Comparison of ENCODE assay signal across 22 cellular contexts in the genomic region with DNA sequence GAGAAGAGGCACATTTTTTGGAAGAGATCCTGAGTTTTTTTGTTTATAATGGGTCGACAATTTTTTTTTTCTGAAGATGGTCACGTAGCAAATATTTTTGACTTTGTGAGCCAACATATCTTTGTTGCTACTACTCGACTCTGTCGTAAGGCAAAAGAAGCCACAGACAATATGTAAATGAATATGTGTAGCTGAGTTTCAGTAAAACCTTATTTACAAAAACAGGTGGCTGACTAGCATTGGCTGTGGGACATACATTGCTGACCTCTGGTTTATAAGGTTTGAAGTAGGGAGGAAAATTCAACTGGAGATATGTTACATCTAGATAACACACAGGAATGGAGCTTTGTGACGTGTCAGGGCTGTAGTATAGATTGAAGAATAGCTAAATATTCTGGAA. TPM values are rescaled to one million over a fixed set of nuclear protein-coding genes. Genes with fewer than 3 reads are reported as not detected.
DNase-seq lines count a peak whose midpoint lies in the region; ATAC-seq, FAIRE-seq and TF ChIP-seq lines count a peak whose summit lies in the region.
"Had no signal": no experiment of that assay in that cellular context is flagged by ENCODE, and none has a peak within 500 bp of the region (broad histone marks: within the 10 kb centered on the region; RNA-seq: fewer than 3 reads in every experiment).

No MANE protein-coding gene starts in this region.

- FAIRE-seq in K562 (lab: Jason Lieb, UNC) = no peak
- FAIRE-seq: D721Med, GM12891 had no signal

- no peaks in the 10 kb centered on the region for H3K36me3 ChIP-seq in K562 (ENCODE audit: control insufficient read depth, insufficient read depth, low read length)
- H3K36me3 ChIP-seq: BLaER1 treated with 17β-estradiol and CSF1 and Interleukin-3, amounts not matched to agents 10 nM and 100 nM had no signal

- 57% methylated on average over 5 of the region's 5 CpGs for WGBS in K562 (ENCODE audit: insufficient coverage, low coverage, missing lambda C conversion rate)

- POLR2A ChIA-PET in K562 (lab: Yijun Ruan, JAX) = interaction anchor here (2.8 kb wide), 1 partner anchor 16 kb away, joined by 9 read pairs; no protein-coding TSS in a partner anchor

- CTCF ChIA-PET in K562 (lab: Yijun Ruan, JAX; ENCODE audit: low intra/inter-chr PET ratio) = no interaction called here

- ATAC-seq in GM18867 (IDR thresholded peaks at IDR 0.05; ENCODE audit: unreplicated experiment) (peak; percentile 68), HG02798 (IDR thresholded peaks at IDR 0.05; ENCODE audit: poor library complexity, unreplicated experiment) (peak; percentile 56), K562 (no peak)
- no peak for ATAC-seq in activated CD4-positive, CD25-positive, alpha-beta regulatory T cell treated with anti-CD3 and anti-CD28 coated beads, Interleukin-2, amount 50 U/mL, for 24 hours
- ATAC-seq: A549; CD8-positive, alpha-beta T cell had no signal

- intact Hi-C loops in K562 (cut with micrococcal nuclease) = no loop called here

- TF ChIP-seq EP300 in K562 (IDR thresholded peaks at IDR 0.05; ENCODE audit: low read length) = no peak

- TF ChIP-seq CTCF in K562 (IDR thresholded peaks at IDR 0.05 in 2 of 3, conservative IDR thresholded peaks at IDR 0.05 in 1 of 3; ENCODE audit: insufficient read depth in 2 of 3, low read depth in 1 of 3, low read length in 3 of 3) = no peak

- no peaks in the 10 kb centered on the region for H3K9me1 ChIP-seq in K562 (ENCODE audit: control insufficient read depth, insufficient read depth, low read length)

- no peak for DNase-seq in K562 (ENCODE audit: extremely low read depth in 1 of 4, low spot score in 3 of 4)
- DNase-seq in foreskin melanocyte = no peak
- no peak for DNase-seq in hypothalamus (lab: John Stamatoyannopoulos, UW)
- DNase-seq: AML-193; Caco-2; Calu3; CD4-positive, alpha-beta T cell; CD8-positive, alpha-beta T cell; DMS79 treated with DMSO at 0.1 percent for 48 hours; GF-D8 had no signal

- no peak for TF ChIP-seq POLR2A in K562 (conservative IDR thresholded peaks at IDR 0.05)

- no peak overlapping the region for H3K27ac ChIP-seq in K562 (ENCODE audit: extremely low read depth, low read depth, low read length)
- H3K27ac ChIP-seq: 22Rv1; A549; BLaER1 treated with 17β-estradiol and CSF1 and Interleukin-3, amounts not matched to agents 10 nM and 100 nM; C4-2B had no signal

- no peaks in the 10 kb centered on the region for H3K4me1 ChIP-seq in K562 (replicated peaks in 1 of 2; ENCODE audit: control insufficient read depth in 2 of 2, insufficient read depth in 2 of 2, low read length in 2 of 2)
- H3K4me1 ChIP-seq: A549; BLaER1 treated with 17β-estradiol and CSF1 and Interleukin-3, amounts not matched to agents 10 nM and 100 nM; Caco-2 had no signal

- BruUV-seq in K562 (replicated peaks; lab: Mats Ljungman, UMichigan) = no TSS peak

- peak overlapping the region; percentile 58 for H2AFZ ChIP-seq in K562 (ENCODE audit: low read depth, low read length)

- no peak overlapping the region for H3K4me2 ChIP-seq in K562 (ENCODE audit: insufficient read depth, low read length)
- H3K4me2 ChIP-seq: A549; BLaER1 treated with 17β-estradiol and CSF1 and Interleukin-3, amounts not matched to agents 10 nM and 100 nM had no signal

- no peaks in the 10 kb centered on the region for H3K79me2 ChIP-seq in K562 (ENCODE audit: control insufficient read depth, insufficient read depth, low read length)

- no peaks in the 10 kb centered on the region for H3K27me3 ChIP-seq in K562 (ENCODE audit: control insufficient read depth in 2 of 2, insufficient read depth in 2 of 2, low read length in 2 of 2)
- H3K27me3 ChIP-seq: BLaER1 treated with 17β-estradiol and CSF1 and Interleukin-3, amounts not matched to agents 10 nM and 100 nM had no signal

- H3K9ac ChIP-seq in K562 (ENCODE audit: insufficient read depth in 1 of 2, low read depth in 2 of 2, low read length in 2 of 2) = no peak overlapping the region
- H3K9ac ChIP-seq: BLaER1 treated with 17β-estradiol and CSF1 and Interleukin-3, amounts not matched to agents 10 nM and 100 nM had no signal

- no peak overlapping the region for H3K4me3 ChIP-seq in K562
- H3K4me3 ChIP-seq: A549; BLaER1 treated with 17β-estradiol and CSF1 and Interleukin-3, amounts not matched to agents 10 nM and 100 nM had no signal

- in situ Hi-C loops in K562 (cut with MboI) = no loop called here

- H3K9me3 ChIP-seq in K562 (replicated peaks; ENCODE audit: control insufficient read depth, insufficient read depth, low read depth, low read length) = no peaks in the 10 kb centered on the region
- H3K9me3 ChIP-seq: A549; BLaER1 treated with 17β-estradiol and CSF1 and Interleukin-3, amounts not matched to agents 10 nM and 100 nM; Caco-2 had no signal

- no peak for TF ChIP-seq RAD21 in K562 (CRISPR knock-in tag; conservative IDR thresholded peaks at IDR 0.05 in 1 of 2, IDR thresholded peaks at IDR 0.05 in 1 of 2)

- no peaks in the 10 kb centered on the region for H4K20me1 ChIP-seq in K562 (replicated peaks; ENCODE audit: control insufficient read depth, insufficient read depth, low read length)
- H4K20me1 ChIP-seq: BLaER1 treated with 17β-estradiol and CSF1 and Interleukin-3, amounts not matched to agents 10 nM and 100 nM had no signal

TF ChIP-seq in K562, 482 proteins besides CTCF, POLR2A, EP300 and RAD21 (continues in another document):
- TF ChIP-seq SMARCC2 (IDR thresholded peaks at IDR 0.05; ENCODE audit: low read depth) (no peak), ZNF551 (CRISPR knock-in tag; IDR thresholded peaks at IDR 0.05) (no peak), PHB (CRISPR knock-in tag; IDR thresholded peaks at IDR 0.05) (no peak), MYC (IDR thresholded peaks at IDR 0.05; ENCODE audit: low read depth, low read length) (no peak), MYC (CRISPR knock-in tag; IDR thresholded peaks at IDR 0.05; ENCODE audit: borderline replicate concordance, low read depth) (no peak), POLR3G (IDR thresholded peaks at IDR 0.05; ENCODE audit: extremely low read depth, insufficient read length, insufficient replicate concordance) (no peak), ZNF444 (CRISPR knock-in tag; IDR thresholded peaks at IDR 0.05) (no peak), HNRNPUL1 (IDR thresholded peaks at IDR 0.05; ENCODE audit: low read length) (no peak)
- TF ChIP-seq, protein P1, sequence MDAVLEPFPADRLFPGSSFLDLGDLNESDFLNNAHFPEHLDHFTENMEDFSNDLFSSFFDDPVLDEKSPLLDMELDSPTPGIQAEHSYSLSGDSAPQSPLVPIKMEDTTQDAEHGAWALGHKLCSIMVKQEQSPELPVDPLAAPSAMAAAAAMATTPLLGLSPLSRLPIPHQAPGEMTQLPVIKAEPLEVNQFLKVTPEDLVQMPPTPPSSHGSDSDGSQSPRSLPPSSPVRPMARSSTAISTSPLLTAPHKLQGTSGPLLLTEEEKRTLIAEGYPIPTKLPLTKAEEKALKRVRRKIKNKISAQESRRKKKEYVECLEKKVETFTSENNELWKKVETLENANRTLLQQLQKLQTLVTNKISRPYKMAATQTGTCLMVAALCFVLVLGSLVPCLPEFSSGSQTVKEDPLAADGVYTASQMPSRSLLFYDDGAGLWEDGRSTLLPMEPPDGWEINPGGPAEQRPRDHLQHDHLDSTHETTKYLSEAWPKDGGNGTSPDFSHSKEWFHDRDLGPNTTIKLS (IDR thresholded peaks at IDR 0.05; ENCODE audit: borderline replicate concordance, low read depth) = no peak
- TF ChIP-seq, protein P2, sequence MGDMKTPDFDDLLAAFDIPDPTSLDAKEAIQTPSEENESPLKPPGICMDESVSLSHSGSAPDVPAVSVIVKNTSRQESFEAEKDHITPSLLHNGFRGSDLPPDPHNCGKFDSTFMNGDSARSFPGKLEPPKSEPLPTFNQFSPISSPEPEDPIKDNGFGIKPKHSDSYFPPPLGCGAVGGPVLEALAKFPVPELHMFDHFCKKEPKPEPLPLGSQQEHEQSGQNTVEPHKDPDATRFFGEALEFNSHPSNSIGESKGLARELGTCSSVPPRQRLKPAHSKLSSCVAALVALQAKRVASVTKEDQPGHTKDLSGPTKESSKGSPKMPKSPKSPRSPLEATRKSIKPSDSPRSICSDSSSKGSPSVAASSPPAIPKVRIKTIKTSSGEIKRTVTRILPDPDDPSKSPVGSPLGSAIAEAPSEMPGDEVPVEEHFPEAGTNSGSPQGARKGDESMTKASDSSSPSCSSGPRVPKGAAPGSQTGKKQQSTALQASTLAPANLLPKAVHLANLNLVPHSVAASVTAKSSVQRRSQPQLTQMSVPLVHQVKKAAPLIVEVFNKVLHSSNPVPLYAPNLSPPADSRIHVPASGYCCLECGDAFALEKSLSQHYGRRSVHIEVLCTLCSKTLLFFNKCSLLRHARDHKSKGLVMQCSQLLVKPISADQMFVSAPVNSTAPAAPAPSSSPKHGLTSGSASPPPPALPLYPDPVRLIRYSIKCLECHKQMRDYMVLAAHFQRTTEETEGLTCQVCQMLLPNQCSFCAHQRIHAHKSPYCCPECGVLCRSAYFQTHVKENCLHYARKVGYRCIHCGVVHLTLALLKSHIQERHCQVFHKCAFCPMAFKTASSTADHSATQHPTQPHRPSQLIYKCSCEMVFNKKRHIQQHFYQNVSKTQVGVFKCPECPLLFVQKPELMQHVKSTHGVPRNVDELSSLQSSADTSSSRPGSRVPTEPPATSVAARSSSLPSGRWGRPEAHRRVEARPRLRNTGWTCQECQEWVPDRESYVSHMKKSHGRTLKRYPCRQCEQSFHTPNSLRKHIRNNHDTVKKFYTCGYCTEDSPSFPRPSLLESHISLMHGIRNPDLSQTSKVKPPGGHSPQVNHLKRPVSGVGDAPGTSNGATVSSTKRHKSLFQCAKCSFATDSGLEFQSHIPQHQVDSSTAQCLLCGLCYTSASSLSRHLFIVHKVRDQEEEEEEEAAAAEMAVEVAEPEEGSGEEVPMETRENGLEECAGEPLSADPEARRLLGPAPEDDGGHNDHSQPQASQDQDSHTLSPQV (IDR thresholded peaks at IDR 0.05) = no peak

RNA-seq across cellular contexts. Expression of a gene that starts 22.5 kb away (rescaled TPM):
- not detected in 2 replicates for total RNA-seq in K562 (2011; cell fraction: chromatin; rRNA removed; ENCODE audit: low replicate concordance)
- not detected in 2 replicates for total RNA-seq in K562 (2011; cell fraction: nucleolus; rRNA removed)
- total RNA-seq in K562 (2011; cell fraction: nucleoplasm; rRNA removed) = not detected in 2 replicates
- total RNA-seq in K562 (2014; rRNA removed) (not detected in 2 replicates), K562 (2014; rRNA removed; fragmentation: Illumina TruSeq; extraction: Trizol) (not detected in 2 replicates), K562 (2015; rRNA removed; fragmentation: Illumina TruSeq; extraction: Trizol) (not detected in 2 replicates), K562 (2021) (not detected in 2 replicates)
- polyA plus RNA-seq in K562 (2011; rRNA removed) (not detected in 2 replicates), K562 (2014; fragmentation: Illumina TruSeq; extraction: Trizol) (not detected in 2 replicates), K562 (2014; fragmentation: Nextera tagmentation; extraction: Ambion mirVana) (not detected), K562 (2014; rRNA removed) (not detected in 2 replicates)
- not detected in 2 replicates for polyA plus RNA-seq in K562 (2011; cell fraction: cytosol; rRNA removed)
- not detected in 2 replicates for polyA plus RNA-seq in K562 (2011; cell fraction: nucleus; rRNA removed)
- not detected in 2 replicates for polyA plus RNA-seq in K562 (2012)
- not detected in 2 replicates for polyA minus RNA-seq in K562 (2011; rRNA and poly(A)+ RNA removed)
- not detected in 2 replicates for polyA minus RNA-seq in K562 (2011; cell fraction: cytosol; rRNA and poly(A)+ RNA removed)
- not detected in 2 replicates for polyA minus RNA-seq in K562 (2011; cell fraction: nucleus; rRNA and poly(A)+ RNA removed)
- total RNA-seq: A172; B cell; Caco-2; Calu3; CD4-positive, alpha-beta T cell; CD8-positive, alpha-beta T cell had no signal
- polyA plus RNA-seq: A549, BJ had no signal

Comparison
In these comparisons a context has a peak if more than half of its experiments do, and no peak if none do; other contexts are left out.
1. ATAC-seq: peak in GM18867 (single experiment) and HG02798 (single experiment); none in K562 (single experiment) and activated CD4-positive, CD25-positive, alpha-beta regulatory T cell treated with anti-CD3 and anti-CD28 coated beads, Interleukin-2, amount 50 U/mL, for 24 hours (0 of 2).